1 cellular context compared by ENCODE assay signal in the genomic region with DNA sequence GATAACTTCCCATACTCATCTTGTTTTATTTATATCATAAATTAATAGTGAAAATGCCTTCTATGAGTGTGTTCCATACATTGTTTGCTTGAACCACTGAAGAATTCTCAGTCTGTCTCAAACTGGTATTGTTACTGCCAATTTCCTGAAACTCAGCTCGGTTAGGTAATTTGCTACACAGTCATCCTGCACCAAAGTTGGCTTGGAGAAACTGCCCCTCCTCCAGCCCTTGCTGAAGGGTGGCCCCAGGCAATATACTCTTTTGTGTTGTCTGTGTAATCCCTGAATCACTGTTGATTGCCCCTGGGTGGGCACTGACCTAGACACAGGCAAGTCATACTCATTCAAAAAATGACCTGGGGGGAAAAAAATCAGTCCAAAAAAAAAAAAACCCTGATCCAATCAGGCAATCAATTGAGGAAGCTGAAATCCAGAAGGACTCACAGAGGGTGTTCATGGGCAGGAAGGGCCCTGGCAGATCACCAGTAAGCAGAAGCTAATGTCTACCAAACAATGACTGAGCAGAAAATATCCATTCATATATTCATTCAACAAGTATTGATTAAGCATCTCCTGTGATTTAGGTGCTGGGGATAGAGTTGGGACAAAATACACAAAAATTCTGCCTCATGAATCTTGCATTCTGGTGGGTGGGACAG.
A peak's percentile ranks its signal among the peaks of the same experiment; 100 is the strongest.
TF ChIP-seq lines count a peak whose summit lies in the region.

No MANE protein-coding gene starts in this region.

TF ChIP-seq in HepG2, 621 proteins besides CTCF, POLR2A, EP300 and RAD21 (continued from another document):
- TF ChIP-seq, protein P1, sequence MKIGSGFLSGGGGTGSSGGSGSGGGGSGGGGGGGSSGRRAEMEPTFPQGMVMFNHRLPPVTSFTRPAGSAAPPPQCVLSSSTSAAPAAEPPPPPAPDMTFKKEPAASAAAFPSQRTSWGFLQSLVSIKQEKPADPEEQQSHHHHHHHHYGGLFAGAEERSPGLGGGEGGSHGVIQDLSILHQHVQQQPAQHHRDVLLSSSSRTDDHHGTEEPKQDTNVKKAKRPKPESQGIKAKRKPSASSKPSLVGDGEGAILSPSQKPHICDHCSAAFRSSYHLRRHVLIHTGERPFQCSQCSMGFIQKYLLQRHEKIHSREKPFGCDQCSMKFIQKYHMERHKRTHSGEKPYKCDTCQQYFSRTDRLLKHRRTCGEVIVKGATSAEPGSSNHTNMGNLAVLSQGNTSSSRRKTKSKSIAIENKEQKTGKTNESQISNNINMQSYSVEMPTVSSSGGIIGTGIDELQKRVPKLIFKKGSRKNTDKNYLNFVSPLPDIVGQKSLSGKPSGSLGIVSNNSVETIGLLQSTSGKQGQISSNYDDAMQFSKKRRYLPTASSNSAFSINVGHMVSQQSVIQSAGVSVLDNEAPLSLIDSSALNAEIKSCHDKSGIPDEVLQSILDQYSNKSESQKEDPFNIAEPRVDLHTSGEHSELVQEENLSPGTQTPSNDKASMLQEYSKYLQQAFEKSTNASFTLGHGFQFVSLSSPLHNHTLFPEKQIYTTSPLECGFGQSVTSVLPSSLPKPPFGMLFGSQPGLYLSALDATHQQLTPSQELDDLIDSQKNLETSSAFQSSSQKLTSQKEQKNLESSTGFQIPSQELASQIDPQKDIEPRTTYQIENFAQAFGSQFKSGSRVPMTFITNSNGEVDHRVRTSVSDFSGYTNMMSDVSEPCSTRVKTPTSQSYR (CRISPR knock-in tag; IDR thresholded peaks at IDR 0.05; ENCODE audit: borderline replicate concordance) = peak; percentile 65; the same call in 1 of the 2 replicates
- TF ChIP-seq BCL6 (CRISPR knock-in tag; IDR thresholded peaks at IDR 0.05) = peak; percentile 69
- TF ChIP-seq, protein P2, sequence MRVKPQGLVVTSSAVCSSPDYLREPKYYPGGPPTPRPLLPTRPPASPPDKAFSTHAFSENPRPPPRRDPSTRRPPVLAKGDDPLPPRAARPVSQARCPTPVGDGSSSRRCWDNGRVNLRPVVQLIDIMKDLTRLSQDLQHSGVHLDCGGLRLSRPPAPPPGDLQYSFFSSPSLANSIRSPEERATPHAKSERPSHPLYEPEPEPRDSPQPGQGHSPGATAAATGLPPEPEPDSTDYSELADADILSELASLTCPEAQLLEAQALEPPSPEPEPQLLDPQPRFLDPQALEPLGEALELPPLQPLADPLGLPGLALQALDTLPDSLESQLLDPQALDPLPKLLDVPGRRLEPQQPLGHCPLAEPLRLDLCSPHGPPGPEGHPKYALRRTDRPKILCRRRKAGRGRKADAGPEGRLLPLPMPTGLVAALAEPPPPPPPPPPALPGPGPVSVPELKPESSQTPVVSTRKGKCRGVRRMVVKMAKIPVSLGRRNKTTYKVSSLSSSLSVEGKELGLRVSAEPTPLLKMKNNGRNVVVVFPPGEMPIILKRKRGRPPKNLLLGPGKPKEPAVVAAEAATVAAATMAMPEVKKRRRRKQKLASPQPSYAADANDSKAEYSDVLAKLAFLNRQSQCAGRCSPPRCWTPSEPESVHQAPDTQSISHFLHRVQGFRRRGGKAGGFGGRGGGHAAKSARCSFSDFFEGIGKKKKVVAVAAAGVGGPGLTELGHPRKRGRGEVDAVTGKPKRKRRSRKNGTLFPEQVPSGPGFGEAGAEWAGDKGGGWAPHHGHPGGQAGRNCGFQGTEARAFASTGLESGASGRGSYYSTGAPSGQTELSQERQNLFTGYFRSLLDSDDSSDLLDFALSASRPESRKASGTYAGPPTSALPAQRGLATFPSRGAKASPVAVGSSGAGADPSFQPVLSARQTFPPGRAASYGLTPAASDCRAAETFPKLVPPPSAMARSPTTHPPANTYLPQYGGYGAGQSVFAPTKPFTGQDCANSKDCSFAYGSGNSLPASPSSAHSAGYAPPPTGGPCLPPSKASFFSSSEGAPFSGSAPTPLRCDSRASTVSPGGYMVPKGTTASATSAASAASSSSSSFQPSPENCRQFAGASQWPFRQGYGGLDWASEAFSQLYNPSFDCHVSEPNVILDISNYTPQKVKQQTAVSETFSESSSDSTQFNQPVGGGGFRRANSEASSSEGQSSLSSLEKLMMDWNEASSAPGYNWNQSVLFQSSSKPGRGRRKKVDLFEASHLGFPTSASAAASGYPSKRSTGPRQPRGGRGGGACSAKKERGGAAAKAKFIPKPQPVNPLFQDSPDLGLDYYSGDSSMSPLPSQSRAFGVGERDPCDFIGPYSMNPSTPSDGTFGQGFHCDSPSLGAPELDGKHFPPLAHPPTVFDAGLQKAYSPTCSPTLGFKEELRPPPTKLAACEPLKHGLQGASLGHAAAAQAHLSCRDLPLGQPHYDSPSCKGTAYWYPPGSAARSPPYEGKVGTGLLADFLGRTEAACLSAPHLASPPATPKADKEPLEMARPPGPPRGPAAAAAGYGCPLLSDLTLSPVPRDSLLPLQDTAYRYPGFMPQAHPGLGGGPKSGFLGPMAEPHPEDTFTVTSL (CRISPR knock-in tag; IDR thresholded peaks at IDR 0.05; ENCODE audit: borderline replicate concordance) = 0 out of 2 replicates have a peak, but pooled peaks have one; percentile 47
- 0 out of 2 replicates have a peak, but pooled peaks have one; percentile 17 for TF ChIP-seq KAT7 (CRISPR knock-in tag; IDR thresholded peaks at IDR 0.05; ENCODE audit: borderline replicate concordance)
- peak; percentile 78 for TF ChIP-seq ZNF644 (CRISPR knock-in tag; IDR thresholded peaks at IDR 0.05; ENCODE audit: low read depth)
- TF ChIP-seq SOX13 (IDR thresholded peaks at IDR 0.05) = no peak
- TF ChIP-seq SOX13 (CRISPR knock-in tag; conservative IDR thresholded peaks at IDR 0.05 in 1 of 2, IDR thresholded peaks at IDR 0.05 in 1 of 2) = peak in 1 of 2 experiments; percentile 55; a peak in 1 of 4 replicates
- no peak for TF ChIP-seq FOSL1 (CRISPR knock-in tag; IDR thresholded peaks at IDR 0.05; ENCODE audit: borderline replicate concordance)
- TF ChIP-seq, protein P3, sequence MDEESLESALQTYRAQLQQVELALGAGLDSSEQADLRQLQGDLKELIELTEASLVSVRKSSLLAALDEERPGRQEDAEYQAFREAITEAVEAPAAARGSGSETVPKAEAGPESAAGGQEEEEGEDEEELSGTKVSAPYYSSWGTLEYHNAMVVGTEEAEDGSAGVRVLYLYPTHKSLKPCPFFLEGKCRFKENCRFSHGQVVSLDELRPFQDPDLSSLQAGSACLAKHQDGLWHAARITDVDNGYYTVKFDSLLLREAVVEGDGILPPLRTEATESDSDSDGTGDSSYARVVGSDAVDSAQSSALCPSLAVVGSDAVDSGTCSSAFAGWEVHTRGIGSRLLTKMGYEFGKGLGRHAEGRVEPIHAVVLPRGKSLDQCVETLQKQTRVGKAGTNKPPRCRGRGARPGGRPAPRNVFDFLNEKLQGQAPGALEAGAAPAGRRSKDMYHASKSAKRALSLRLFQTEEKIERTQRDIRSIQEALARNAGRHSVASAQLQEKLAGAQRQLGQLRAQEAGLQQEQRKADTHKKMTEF (CRISPR knock-in tag; IDR thresholded peaks at IDR 0.05) = peak; percentile 53
- TF ChIP-seq ZNF335 (CRISPR knock-in tag; IDR thresholded peaks at IDR 0.05) = peak; percentile 61; the same call in 1 of the 2 replicates
- TF ChIP-seq, protein P4, sequence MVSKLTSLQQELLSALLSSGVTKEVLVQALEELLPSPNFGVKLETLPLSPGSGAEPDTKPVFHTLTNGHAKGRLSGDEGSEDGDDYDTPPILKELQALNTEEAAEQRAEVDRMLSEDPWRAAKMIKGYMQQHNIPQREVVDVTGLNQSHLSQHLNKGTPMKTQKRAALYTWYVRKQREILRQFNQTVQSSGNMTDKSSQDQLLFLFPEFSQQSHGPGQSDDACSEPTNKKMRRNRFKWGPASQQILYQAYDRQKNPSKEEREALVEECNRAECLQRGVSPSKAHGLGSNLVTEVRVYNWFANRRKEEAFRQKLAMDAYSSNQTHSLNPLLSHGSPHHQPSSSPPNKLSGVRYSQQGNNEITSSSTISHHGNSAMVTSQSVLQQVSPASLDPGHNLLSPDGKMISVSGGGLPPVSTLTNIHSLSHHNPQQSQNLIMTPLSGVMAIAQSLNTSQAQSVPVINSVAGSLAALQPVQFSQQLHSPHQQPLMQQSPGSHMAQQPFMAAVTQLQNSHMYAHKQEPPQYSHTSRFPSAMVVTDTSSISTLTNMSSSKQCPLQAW (CRISPR knock-in tag; IDR thresholded peaks at IDR 0.05) = no peak
- 0 out of 2 replicates have a peak, but pooled peaks have one; percentile 31 for TF ChIP-seq ZNF124 (CRISPR knock-in tag; IDR thresholded peaks at IDR 0.05)
- no peak for TF ChIP-seq ZNF468 (CRISPR knock-in tag; IDR thresholded peaks at IDR 0.05)
- no peak for TF ChIP-seq ZNF207 (IDR thresholded peaks at IDR 0.05; ENCODE audit: borderline replicate concordance)
- 0 out of 2 replicates have a peak, but pooled peaks have one; percentile 36 for TF ChIP-seq KDM2A (CRISPR knock-in tag; IDR thresholded peaks at IDR 0.05; ENCODE audit: borderline replicate concordance, low read depth)
- TF ChIP-seq ZFX (CRISPR knock-in tag; IDR thresholded peaks at IDR 0.05; ENCODE audit: low read depth) = no peak
